Comparison of ENCODE assay signal across 24 cellular contexts in the genomic region with DNA sequence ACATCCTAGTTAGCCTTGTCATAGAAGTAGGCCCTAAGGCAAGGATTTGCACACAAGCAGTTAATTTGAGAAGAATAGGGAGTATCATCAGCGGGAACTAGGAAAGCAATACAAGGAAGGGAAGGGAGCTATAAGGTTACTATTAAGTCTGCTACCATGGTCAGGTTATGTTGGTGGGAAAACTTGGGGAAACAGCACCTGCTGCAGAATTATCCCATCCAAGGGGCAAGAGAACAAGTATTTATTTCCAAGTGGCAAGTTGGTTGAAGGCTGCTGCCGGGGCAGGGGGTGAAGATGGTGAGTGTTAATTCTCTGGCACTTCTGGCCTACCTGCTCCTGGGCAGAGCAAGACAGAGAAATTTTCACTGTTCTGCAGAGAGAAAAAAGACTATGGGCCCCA. TPM values are rescaled to one million over a fixed set of nuclear protein-coding genes. Genes with fewer than 3 reads are reported as not detected.
"Had no signal": no experiment of that assay in that cellular context is flagged by ENCODE, and none has a peak within 500 bp of the region (broad histone marks: within the 10 kb centered on the region; RNA-seq: fewer than 3 reads in every experiment).

No MANE protein-coding gene starts in this region.

- H3K36me3 ChIP-seq: lower lobe of right lung, prostate gland, right atrium auricular region, thyroid gland had no signal

- H3K9me3 ChIP-seq: lower lobe of right lung, prostate gland, right atrium auricular region, thyroid gland had no signal

- ATAC-seq: left colon; left ventricle myocardium superior; lower lobe of right lung; natural killer cell; sciatic nerve; stimulated activated naive CD8-positive, alpha-beta T cell treated with anti-CD3 and anti-CD28 coated beads, Interleukin-15, amount 100 ng/mL, for 72 hours had no signal

- H3K4me3 ChIP-seq: coronary artery, lower lobe of right lung, prostate gland, right atrium auricular region, smooth muscle cell, thyroid gland had no signal

- H3K27me3 Mint-ChIP-seq: stimulated activated naive CD8-positive, alpha-beta T cell treated with anti-CD3 and anti-CD28 coated beads, Interleukin-15, amount 100 ng/mL, for 72 hours; type B pancreatic cell had no signal

- H3K4me1 ChIP-seq: prostate gland had no signal

- H3K4me2 ChIP-seq: smooth muscle cell had no signal

- H3K4me3 Mint-ChIP-seq: immature natural killer cell; natural killer cell; stimulated activated naive CD8-positive, alpha-beta T cell treated with anti-CD3 and anti-CD28 coated beads, Interleukin-15, amount 100 ng/mL, for 72 hours; type B pancreatic cell had no signal

- H3K27ac ChIP-seq: coronary artery, lower lobe of right lung, prostate gland, right atrium auricular region, thyroid gland had no signal

- H3K9me3 Mint-ChIP-seq: immature natural killer cell; natural killer cell; stimulated activated naive CD8-positive, alpha-beta T cell treated with anti-CD3 and anti-CD28 coated beads, Interleukin-15, amount 100 ng/mL, for 72 hours; type B pancreatic cell had no signal

- H3K36me3 Mint-ChIP-seq: immature natural killer cell, natural killer cell, type B pancreatic cell had no signal

- DNase-seq: dermis blood vessel endothelial cell; effector memory CD4-positive, alpha-beta T cell; hypothalamus; immature natural killer cell; islet precursor cell; kidney glomerular epithelial cell; left colon; left ventricle myocardium superior; lower lobe of right lung; natural killer cell; stimulated activated CD4-positive, alpha-beta T cell treated with anti-CD3 and anti-CD28 coated beads, Interleukin-12 subunit alpha, Interleukin-12 subunit beta, amount 100 ng/mL, for 4 hours; stimulated activated CD4-positive, alpha-beta T cell treated with anti-CD3 and anti-CD28 coated beads, Interleukin-1b, Interleukin-23, amount 100 ng/mL, for 48 hours; stimulated activated CD4-positive, alpha-beta T cell treated with anti-CD3 and anti-CD28 coated beads, Interleukin-4, amount 100 ng/mL, for 1 hour; stimulated activated CD8-positive, alpha-beta memory T cell treated with anti-CD3 and anti-CD28 coated beads, Interleukin-4, amount 100 ng/mL, for 48 hours; stimulated activated naive CD4-positive, alpha-beta T cell; stimulated activated naive CD8-positive, alpha-beta T cell treated with anti-CD3 and anti-CD28 coated beads, Interleukin-15, amount 100 ng/mL, for 72 hours; thyroid gland had no signal

- H3K27me3 ChIP-seq: right atrium auricular region, thyroid gland had no signal

- H3K27ac Mint-ChIP-seq: natural killer cell, type B pancreatic cell had no signal

RNA-seq across cellular contexts. Expression of a gene that starts 55.0 kb away (rescaled TPM):
- total RNA-seq: natural killer cell had no signal
- polyA plus RNA-seq: neural cell had no signal
